In the genomic region with DNA sequence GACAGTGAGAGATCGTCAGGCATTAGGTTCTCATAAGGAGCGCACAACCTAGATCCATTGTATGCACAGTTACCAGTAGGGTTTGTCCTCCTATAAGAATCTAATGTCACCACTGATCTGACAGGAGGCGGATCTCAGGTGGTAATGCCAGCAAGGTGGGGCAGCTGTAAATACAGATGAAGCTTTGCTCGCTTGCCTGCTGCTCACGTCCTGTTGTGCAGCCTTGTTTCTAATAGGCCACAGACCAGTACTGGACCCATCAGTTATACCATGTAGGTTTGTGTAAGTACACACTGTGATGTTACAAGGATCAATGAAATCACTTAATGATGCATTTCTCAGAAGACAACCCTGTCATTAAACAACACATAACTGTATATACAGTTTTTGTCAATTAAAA, we compare ENCODE assay signal across 24 cellular contexts.
"Had no signal": no experiment of that assay in that cellular context is flagged by ENCODE, and none has a peak within 500 bp of the region (broad histone marks: within the 10 kb centered on the region; RNA-seq: fewer than 3 reads in every experiment).

No MANE protein-coding gene starts in this region.

- H2AFZ ChIP-seq: hepatocyte had no signal

- H3K4me1 ChIP-seq: left lung, lower lobe of right lung had no signal

- DNase-seq: cortex of kidney; effector CD8-positive, alpha-beta T cell; effector memory CD8-positive, alpha-beta T cell; endodermal cell; erythroblast; esophagus squamous epithelium; foreskin fibroblast; foreskin melanocyte; heart left ventricle; hypothalamus; immature natural killer cell; islet precursor cell; kidney; kidney glomerular epithelial cell; left lung; left ventricle myocardium superior; lower lobe of right lung; mesenchymal stem cell had no signal

- H3K36me3 ChIP-seq: esophagus squamous epithelium, gastroesophageal sphincter, left lung, lower lobe of right lung had no signal

- H3K4me2 ChIP-seq: hepatocyte had no signal

- H3K27me3 ChIP-seq: esophagus squamous epithelium, gastroesophageal sphincter, heart left ventricle, hepatocyte, left lung had no signal

- H3K4me3 ChIP-seq: esophagus squamous epithelium, gastroesophageal sphincter, heart left ventricle, hepatocyte, left lung, lower lobe of right lung had no signal

- ATAC-seq: effector memory CD8-positive, alpha-beta T cell; esophagus mucosa; gastroesophageal sphincter; heart left ventricle; left lung; left ventricle myocardium superior; lower lobe of right lung had no signal

- H3K27ac ChIP-seq: epithelial cell of prostate, esophagus squamous epithelium, gastroesophageal sphincter, hepatocyte, left lung, lower lobe of right lung had no signal

- H3K9me3 ChIP-seq: esophagus squamous epithelium, gastroesophageal sphincter, left lung, lower lobe of right lung had no signal

- FAIRE-seq: colon, endometrium, kidney had no signal
